Comparison of ENCODE assay signal across 8 cellular contexts in genomic region chr12:95547522-95548055, GRCh38. TPM values are rescaled to one million over a fixed set of nuclear protein-coding genes. Genes with fewer than 3 reads are reported as not detected.
DNase-seq lines count a peak whose midpoint lies in the region; ATAC-seq and TF ChIP-seq lines count a peak whose summit lies in the region.

No MANE protein-coding gene starts in this region.

- H3K27ac Mint-ChIP-seq in activated naive CD4-positive, alpha-beta T cell treated with anti-CD3 and anti-CD28 coated beads for 36 hours = peak overlapping the region; percentile 80
- H3K27ac Mint-ChIP-seq in type B pancreatic cell = no peak overlapping the region

- TF ChIP-seq CTCF in brain microvascular endothelial cell (IDR thresholded peaks at IDR 0.05; ENCODE audit: low read depth, low read length, missing control alignments) (no peak), right lobe of liver (IDR thresholded peaks at IDR 0.05) (no peak), type B pancreatic cell (conservative IDR thresholded peaks at IDR 0.05) (no peak)

- intact Hi-C loops in activated naive CD4-positive, alpha-beta T cell treated with anti-CD3 and anti-CD28 coated beads for 36 hours (cut with micrococcal nuclease) = loop anchor here (1.0 to 5.0 kb wide), 6 partner anchors 73 to 545 kb away; partner anchors contain the start of genes AMDHD1, CCDC38, FGD6 and METAP2
- intact Hi-C loops in right lobe of liver (cut with DNase I) = no loop called here

- peaks cover 7% of the 10 kb centered on the region for H3K9me3 Mint-ChIP-seq in activated naive CD4-positive, alpha-beta T cell treated with anti-CD3 and anti-CD28 coated beads for 36 hours
- H3K9me3 Mint-ChIP-seq in type B pancreatic cell = peaks cover 7% of the 10 kb centered on the region

- H3K36me3 ChIP-seq in brain microvascular endothelial cell (replicated peaks) (no peaks in the 10 kb centered on the region), right lobe of liver (no peaks in the 10 kb centered on the region)

- H3K27me3 ChIP-seq in brain microvascular endothelial cell (replicated peaks) = no peaks in the 10 kb centered on the region
- peaks cover 0 to 16% of the 10 kb centered on the region in 2 donors for H3K27me3 ChIP-seq in right lobe of liver

- DNase-seq in activated naive CD4-positive, alpha-beta T cell treated with anti-CD3 and anti-CD28 coated beads for 36 hours = no peak
- DNase-seq in activated naive CD4-positive, alpha-beta T cell (lab: John Stamatoyannopoulos, UW) = no peak
- DNase-seq in brain microvascular endothelial cell (no peak), right lobe of liver (no peak), type B pancreatic cell (ENCODE audit: extremely low spot score, unreplicated experiment) (no peak), DMS53 treated with DMSO at 0.1 percent for 48 hours (lab: John Stamatoyannopoulos, UW; ENCODE audit: unreplicated experiment) (no peak), DMS153 treated with DMSO at 0.1 percent for 48 hours (lab: John Stamatoyannopoulos, UW; ENCODE audit: unreplicated experiment) (no peak)
- no peak for DNase-seq in stimulated activated CD8-positive, alpha-beta memory T cell treated with anti-CD3 and anti-CD28 coated beads, Interleukin-4, amount 100 ng/mL, for 48 hours

- no peaks in the 10 kb centered on the region for H3K27me3 Mint-ChIP-seq in activated naive CD4-positive, alpha-beta T cell treated with anti-CD3 and anti-CD28 coated beads for 36 hours (ENCODE audit: low read depth)
- peaks cover 74% of the 10 kb centered on the region for H3K27me3 Mint-ChIP-seq in type B pancreatic cell

- WGBS in right lobe of liver (ENCODE audit: insufficient coverage, low coverage, low lambda C conversion rate, missing lambda C conversion rate) = 36% methylated on average over 8 of the region's 9 CpGs

- no peak for ATAC-seq in right lobe of liver

- TF ChIP-seq POLR2A in right lobe of liver (IDR thresholded peaks at IDR 0.05) = no peak

- peak overlapping the region; percentile 51 for H3K4me3 ChIP-seq in brain microvascular endothelial cell (ENCODE audit: low read depth, low read length)
- H3K4me3 ChIP-seq in right lobe of liver = peak overlapping the region; percentile 41 to 52 (median 48)

- CTCF ChIA-PET in activated naive CD4-positive, alpha-beta T cell treated with anti-CD3 and anti-CD28 coated beads for 36 hours (lab: Charles Lee) = interaction anchor here (1.9 kb wide), 1 partner anchor 13 kb away, joined by 9 read pairs; no protein-coding TSS in a partner anchor

- no peak overlapping the region for H3K27ac ChIP-seq in brain microvascular endothelial cell
- H3K27ac ChIP-seq in right lobe of liver = no peak overlapping the region

- peaks cover 33% of the 10 kb centered on the region for H3K4me1 Mint-ChIP-seq in activated naive CD4-positive, alpha-beta T cell treated with anti-CD3 and anti-CD28 coated beads for 36 hours (ENCODE audit: low read depth)
- peaks cover 6% of the 10 kb centered on the region for H3K4me1 Mint-ChIP-seq in type B pancreatic cell (ENCODE audit: unreplicated experiment)

- peak overlapping the region; percentile 89 for H3K4me3 Mint-ChIP-seq in activated naive CD4-positive, alpha-beta T cell treated with anti-CD3 and anti-CD28 coated beads for 36 hours
- H3K4me3 Mint-ChIP-seq in type B pancreatic cell = peak overlapping the region; percentile 86

- peaks cover 5% of the 10 kb centered on the region for H3K36me3 Mint-ChIP-seq in activated naive CD4-positive, alpha-beta T cell treated with anti-CD3 and anti-CD28 coated beads for 36 hours (ENCODE audit: low read depth)
- no peaks in the 10 kb centered on the region for H3K36me3 Mint-ChIP-seq in type B pancreatic cell

- H3K9me3 ChIP-seq in right lobe of liver = no peaks in the 10 kb centered on the region

- H3K4me1 ChIP-seq in right lobe of liver = peaks cover 0 to 10% (median 2%) of the 10 kb centered on the region in 4 donors

- in situ Hi-C loops in brain microvascular endothelial cell (cut with HindIII; ENCODE audit: low pct_ligation_motif_present, low sequenced_read_pairs) = loop anchor here (25.0 kb wide), 1 partner anchor 210 kb away; no protein-coding TSS in a partner anchor

RNA-seq across cellular contexts. Expression of gene USP44, which starts 3.7 kb away (rescaled TPM):
- 1 to 10 TPM; 6.6 to 7.6 TPM for total RNA-seq in activated naive CD4-positive, alpha-beta T cell treated with anti-CD3 and anti-CD28 coated beads for 36 hours
- total RNA-seq in right lobe of liver (under 1 TPM in 4 of 6 experiments, not detected in 2; 0.22 to 0.31 (median 0.23) TPM), type B pancreatic cell (ENCODE audit: low replicate concordance) (0.69 and 0.80 TPM in 2 replicates)
